In the genomic region with DNA sequence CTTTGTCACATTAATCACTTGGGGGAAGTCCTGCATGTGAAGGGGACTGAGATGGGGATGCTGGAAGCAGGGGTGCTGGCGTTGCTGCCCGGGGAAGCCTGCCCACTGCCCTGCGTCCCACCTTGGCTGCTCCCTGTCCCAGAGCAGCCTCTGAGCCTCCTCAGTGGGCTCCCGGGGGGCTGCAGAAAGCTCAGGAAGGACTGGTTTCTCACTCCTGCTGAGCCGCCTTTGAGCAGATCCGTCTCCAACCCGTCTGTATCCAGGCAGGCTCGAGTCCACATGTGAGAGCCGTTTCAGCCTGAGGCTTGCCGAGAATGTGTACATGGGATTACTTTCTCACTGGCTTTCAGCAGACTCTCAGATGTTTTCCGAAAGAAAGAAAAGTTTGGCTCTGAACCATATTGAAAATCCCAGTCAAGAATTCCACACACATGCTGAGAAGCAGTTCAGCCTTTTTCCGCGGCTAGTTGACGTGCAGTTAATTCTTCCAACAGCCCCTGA, we compare ENCODE assay signal across 13 cellular contexts.
DNase-seq lines count a peak whose midpoint lies in the region; ATAC-seq and TF ChIP-seq lines count a peak whose summit lies in the region.
"Had no signal": no experiment of that assay in that cellular context is flagged by ENCODE, and none has a peak within 500 bp of the region (broad histone marks: within the 10 kb centered on the region; RNA-seq: fewer than 3 reads in every experiment).

No MANE protein-coding gene starts in this region.

- peak overlapping the region; percentile 33 for H3K9ac ChIP-seq in fibroblast of lung (ENCODE audit: insufficient read depth, low read length)

- peak overlapping the region; percentile 59 for H3K27ac ChIP-seq in fibroblast of lung (ENCODE audit: insufficient read depth, low read length)
- peak overlapping the region; percentile 14 for H3K27ac ChIP-seq in muscle layer of duodenum (ENCODE audit: low read length)
- H3K27ac ChIP-seq in upper lobe of left lung, result peak overlapping the region in 3 of 4 donors; percentile 31 to 68 (median 65)
- H3K27ac ChIP-seq: 22Rv1, psoas muscle had no signal

- H4K20me1 ChIP-seq in fibroblast of lung (ENCODE audit: control insufficient read depth, extremely low read depth, insufficient read depth, low read length), result no peaks in the 10 kb centered on the region

- TF ChIP-seq POLR2A in upper lobe of left lung (IDR thresholded peaks at IDR 0.05), result no peak

- ATAC-seq in upper lobe of left lung (ENCODE audit: low FRiP score in 2 of 2) (peak in 1 of 2 donors; percentile 58), HG03439 (IDR thresholded peaks at IDR 0.05; ENCODE audit: unreplicated experiment) (no peak)
- ATAC-seq: activated CD8-positive, alpha-beta T cell treated with anti-CD3 and anti-CD28 coated beads, Interleukin-2, amount 10 ng/mL, durations not matched to agents 7 days and 5 days; T-cell had no signal

- H3K27me3 ChIP-seq in fibroblast of lung (ENCODE audit: control insufficient read depth, insufficient read depth, low read length) (no peaks in the 10 kb centered on the region), muscle layer of duodenum (ENCODE audit: low read depth, low read length) (no peaks in the 10 kb centered on the region), upper lobe of left lung (no peaks in the 10 kb centered on the region)

- H3K4me3 ChIP-seq in fibroblast of lung (replicated peaks in 1 of 4; ENCODE audit: control extremely low read depth in 1 of 4, insufficient read depth in 1 of 4, low read depth in 3 of 4, low read length in 4 of 4) (peak overlapping the region in 1 of 4 experiments; percentile 31), muscle layer of duodenum (ENCODE audit: low read depth in 1 of 2, low read length in 2 of 2) (peak overlapping the region; percentile 11 to 19), upper lobe of left lung (no peak overlapping the region)
- H3K4me3 ChIP-seq: psoas muscle had no signal

- no peak for TF ChIP-seq CTCF in fibroblast of lung (conservative IDR thresholded peaks at IDR 0.05 in 1 of 2, IDR thresholded peaks at IDR 0.05 in 1 of 2; ENCODE audit: low read depth in 1 of 2, low read length in 2 of 2)
- TF ChIP-seq CTCF in upper lobe of left lung (IDR thresholded peaks at IDR 0.05), result no peak

- TF ChIP-seq EP300 in upper lobe of left lung (IDR thresholded peaks at IDR 0.05), result no peak

- DNase-seq in DMS 273 (lab: John Stamatoyannopoulos, UW; ENCODE audit: unreplicated experiment) (peak; percentile 51), DMS 273 treated with DMSO at 0.1 percent for 48 hours (lab: John Stamatoyannopoulos, UW) (no peak), fibroblast of lung (ENCODE audit: low read depth in 2 of 2) (peak; percentile 46 to 63), upper lobe of left lung (no peak), T-helper 9 cell (no peak), NCI-H128 (lab: John Stamatoyannopoulos, UW; ENCODE audit: unreplicated experiment) (no peak)
- DNase-seq: activated CD8-positive, alpha-beta T cell treated with anti-CD3 and anti-CD28 coated beads, Interleukin-2, amount 10 ng/mL, durations not matched to agents 7 days and 5 days; NK-92 treated with Interleukin-12 subunit alpha and Interleukin-12 subunit beta, amount 100 ng/mL, for 24 hours; T-cell had no signal

- H3K9me3 ChIP-seq in fibroblast of lung (ENCODE audit: control insufficient read depth, insufficient read depth, low read depth, low read length) (no peaks in the 10 kb centered on the region), muscle layer of duodenum (ENCODE audit: control insufficient read depth in 1 of 2, low read length in 2 of 2) (no peaks in the 10 kb centered on the region), upper lobe of left lung (no peaks in the 10 kb centered on the region)
- H3K9me3 ChIP-seq: psoas muscle had no signal

- peak overlapping the region; percentile 49 for H3K4me2 ChIP-seq in fibroblast of lung (ENCODE audit: extremely low read depth, insufficient read depth, low read length)

- H3K36me3 ChIP-seq in fibroblast of lung (ENCODE audit: control insufficient read depth, insufficient read depth, low read length), result no peaks in the 10 kb centered on the region
- H3K36me3 ChIP-seq in muscle layer of duodenum (ENCODE audit: control insufficient read depth in 1 of 2, insufficient read depth in 2 of 2, low read length in 2 of 2), result no peaks in the 10 kb centered on the region
- no peaks in the 10 kb centered on the region for H3K36me3 ChIP-seq in upper lobe of left lung

- peak overlapping the region; percentile 11 for H2AFZ ChIP-seq in fibroblast of lung (ENCODE audit: low read length)

- H3K4me1 ChIP-seq in fibroblast of lung (ENCODE audit: control insufficient read depth, extremely low read depth, insufficient read depth, low read length) (peaks cover 11% of the 10 kb centered on the region), muscle layer of duodenum (ENCODE audit: control insufficient read depth in 1 of 2, insufficient read depth in 2 of 2, low read length in 2 of 2) (peaks cover 0 to 17% of the 10 kb centered on the region in 2 donors), upper lobe of left lung (no peaks in the 10 kb centered on the region)
- H3K4me1 ChIP-seq: psoas muscle had no signal

- no peaks in the 10 kb centered on the region for H3K79me2 ChIP-seq in fibroblast of lung (ENCODE audit: control insufficient read depth, insufficient read depth, low read length)

- WGBS in upper lobe of left lung, 2 donors, result 64 to 89% methylated on average over 4 to 14 of the region's 14 CpGs

Comparison
In these comparisons a context has a peak if more than half of its experiments do, and no peak if none do; other contexts are left out.
1. DNase-seq: peak in DMS 273 (single experiment) and fibroblast of lung (2 of 2); none in DMS 273 treated with DMSO at 0.1 percent for 48 hours (single experiment), upper lobe of left lung (0 of 2), T-helper 9 cell (single experiment) and NCI-H128 (single experiment).
2. H3K27ac ChIP-seq: peak in every context shown above with its lines; median percentile 65 in upper lobe of left lung; 59 in fibroblast of lung; 14 in muscle layer of duodenum.
3. H3K4me3 ChIP-seq: peak in muscle layer of duodenum (2 of 2); none in upper lobe of left lung (0 of 4).